ENCODE assay signal across 10 cellular contexts in the genomic region with DNA sequence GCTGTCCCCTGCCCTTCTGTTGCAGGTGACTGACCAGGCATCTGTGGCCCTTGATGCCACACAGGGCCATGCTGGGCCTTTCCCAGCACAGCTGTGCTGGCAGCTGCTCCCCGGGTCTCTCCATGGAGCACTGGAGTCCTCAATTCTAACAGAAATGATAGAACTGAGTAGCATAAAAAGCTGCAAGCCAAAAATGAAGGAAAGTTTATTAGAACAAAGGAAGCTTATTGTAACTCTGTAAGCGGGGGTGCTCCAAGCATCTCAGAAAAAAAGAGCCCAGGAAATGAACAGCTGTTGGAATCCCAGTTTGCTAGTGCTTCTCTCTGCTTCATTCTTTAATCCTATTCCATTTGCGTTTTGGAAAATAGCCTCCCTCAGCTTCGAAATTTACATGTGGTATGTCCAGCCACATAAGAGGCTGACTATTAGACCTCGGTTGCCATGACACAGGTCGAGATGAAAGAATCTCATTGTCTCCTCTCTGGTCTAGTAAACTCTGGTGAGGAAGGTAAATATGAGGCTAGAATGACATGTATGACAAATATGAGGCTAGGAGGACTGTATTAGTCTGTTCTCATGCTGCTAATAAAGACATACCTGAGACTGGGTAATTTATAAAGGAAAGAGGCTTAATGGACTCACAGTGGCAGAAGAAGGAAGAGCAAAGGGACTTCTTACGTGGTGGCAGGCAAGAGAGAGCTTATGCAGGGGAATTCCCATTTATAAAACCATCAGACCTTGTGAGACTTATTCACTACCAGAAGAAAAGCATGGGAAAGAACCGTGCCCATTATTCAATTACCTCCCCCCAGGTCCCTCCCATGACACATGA. TPM values are rescaled to one million over a fixed set of nuclear protein-coding genes. Genes with fewer than 3 reads are reported as not detected.
DNase-seq lines count a peak whose midpoint lies in the region; ATAC-seq and TF ChIP-seq lines count a peak whose summit lies in the region.
"Had no signal": no experiment of that assay in that cellular context is flagged by ENCODE, and none has a peak within 500 bp of the region (broad histone marks: within the 10 kb centered on the region; RNA-seq: fewer than 3 reads in every experiment).

No MANE protein-coding gene starts in this region.

- POLR2A ChIA-PET in naive thymus-derived CD4-positive, alpha-beta T cell (lab: Charles Lee): no interaction called here

- TF ChIP-seq CTCF in glutamatergic neuron (IDR thresholded peaks at IDR 0.05; ENCODE audit: partially characterized antibody, unreplicated experiment): no peak
- TF ChIP-seq CTCF in stomach (IDR thresholded peaks at IDR 0.05): no peak
- no peak for TF ChIP-seq CTCF in left lung (IDR thresholded peaks at IDR 0.05)
- no peak for TF ChIP-seq CTCF in osteoblast (IDR thresholded peaks at IDR 0.05; ENCODE audit: extremely low read depth, low read depth, low read length)

- peak; percentile 40 for ATAC-seq in GM19025 (IDR thresholded peaks at IDR 0.05; ENCODE audit: low read depth, unreplicated experiment)
- ATAC-seq in left lung: no peak
- ATAC-seq in naive thymus-derived CD4-positive, alpha-beta T cell: no peak

- H3K9me3 ChIP-seq in stomach (peaks cover 0 to 6% (median 0%) of the 10 kb centered on the region in 4 donors), left lung (no peaks in the 10 kb centered on the region), osteoblast (ENCODE audit: low read depth, low read length) (no peaks in the 10 kb centered on the region)
- H3K9me3 ChIP-seq in naive thymus-derived CD4-positive, alpha-beta T cell (ENCODE audit: control insufficient read depth in 2 of 3, low read length in 3 of 3): no peaks in the 10 kb centered on the region

- H4K20me1 ChIP-seq in osteoblast (ENCODE audit: insufficient read depth, low read length): peaks cover 12% of the 10 kb centered on the region

- intact Hi-C loops in stomach (cut with DNase I; ENCODE audit: low total_unique reads): no loop called here
- intact Hi-C loops in left lung (cut with DNase I): no loop called here
- intact Hi-C loops in naive thymus-derived CD4-positive, alpha-beta T cell (cut with micrococcal nuclease): no loop called here

- no peaks in the 10 kb centered on the region for H3K36me3 Mint-ChIP-seq in glutamatergic neuron (ENCODE audit: unreplicated experiment)
- no peaks in the 10 kb centered on the region for H3K36me3 Mint-ChIP-seq in naive thymus-derived CD4-positive, alpha-beta T cell

- WGBS in stomach, 5 donors: 54 to 73% (median 65%) methylated on average over 8 of the region's 8 CpGs

- CTCF ChIA-PET in naive thymus-derived CD4-positive, alpha-beta T cell (lab: Charles Lee): interaction anchor here (0.5 kb wide), 1 partner anchor 1514 kb away, joined by 7 read pairs; no protein-coding TSS in a partner anchor

- H3K36me3 ChIP-seq in stomach: no peaks in the 10 kb centered on the region
- H3K36me3 ChIP-seq in left lung: no peaks in the 10 kb centered on the region
- H3K36me3 ChIP-seq in naive thymus-derived CD4-positive, alpha-beta T cell (ENCODE audit: control insufficient read depth in 2 of 3, insufficient read depth in 3 of 3, low read length in 3 of 3): no peaks in the 10 kb centered on the region
- no peaks in the 10 kb centered on the region for H3K36me3 ChIP-seq in osteoblast (ENCODE audit: insufficient read depth, low read length)

- H3K79me2 ChIP-seq in osteoblast (ENCODE audit: insufficient read depth, low read length): peaks cover 22% of the 10 kb centered on the region

- H3K27ac Mint-ChIP-seq in glutamatergic neuron (ENCODE audit: unreplicated experiment): peak overlapping the region; percentile 100
- no peak overlapping the region for H3K27ac Mint-ChIP-seq in naive thymus-derived CD4-positive, alpha-beta T cell
- H3K27ac Mint-ChIP-seq: activated CD4-positive, alpha-beta T cell treated with anti-CD3 and anti-CD28 coated beads, Interleukin-2, amount 10 ng/mL, durations not matched to agents 24 days and 14 days had no signal

- H3K27ac ChIP-seq in stomach (peak overlapping the region in 3 of 5 donors; percentile 36 to 57 (median 52)), left lung (peak overlapping the region in 1 of 2 donors; percentile 15), osteoblast (ENCODE audit: low read depth, low read length) (no peak overlapping the region)
- H3K27ac ChIP-seq in naive thymus-derived CD4-positive, alpha-beta T cell (ENCODE audit: low read depth, low read length): no peak overlapping the region

- no peak for TF ChIP-seq POLR2A in stomach (IDR thresholded peaks at IDR 0.05)

- H3K4me3 Mint-ChIP-seq in glutamatergic neuron (ENCODE audit: unreplicated experiment): peak overlapping the region; percentile 53
- no peak overlapping the region for H3K4me3 Mint-ChIP-seq in naive thymus-derived CD4-positive, alpha-beta T cell
- H3K4me3 Mint-ChIP-seq: activated CD4-positive, alpha-beta T cell treated with anti-CD3 and anti-CD28 coated beads, Interleukin-2, amount 10 ng/mL, durations not matched to agents 24 days and 14 days had no signal

- H3K4me3 ChIP-seq in stomach (no peak overlapping the region), left lung (no peak overlapping the region), osteoblast (ENCODE audit: insufficient read depth, low read length) (no peak overlapping the region)
- H3K4me3 ChIP-seq in naive thymus-derived CD4-positive, alpha-beta T cell (ENCODE audit: low read length): no peak overlapping the region

- H3K27me3 Mint-ChIP-seq in glutamatergic neuron (ENCODE audit: unreplicated experiment): peaks cover 6% of the 10 kb centered on the region
- H3K27me3 Mint-ChIP-seq in naive thymus-derived CD4-positive, alpha-beta T cell: peaks cover 0 to 5% (median 0%) of the 10 kb centered on the region in 5 donors
- H3K27me3 Mint-ChIP-seq: activated CD4-positive, alpha-beta T cell treated with anti-CD3 and anti-CD28 coated beads, Interleukin-2, amount 10 ng/mL, durations not matched to agents 24 days and 14 days had no signal

- no peaks in the 10 kb centered on the region for H3K27me3 ChIP-seq in stomach
- H3K27me3 ChIP-seq in left lung: no peaks in the 10 kb centered on the region
- no peaks in the 10 kb centered on the region for H3K27me3 ChIP-seq in naive thymus-derived CD4-positive, alpha-beta T cell (ENCODE audit: control insufficient read depth in 2 of 2, insufficient read depth in 2 of 2, low read length in 2 of 2)
- no peaks in the 10 kb centered on the region for H3K27me3 ChIP-seq in osteoblast (ENCODE audit: insufficient read depth, low read length)

- no peak for TF ChIP-seq EP300 in stomach (IDR thresholded peaks at IDR 0.05)

- peak; percentile 25 for DNase-seq in HT1080 (ENCODE audit: low read depth)
- DNase-seq in glutamatergic neuron: peak; percentile 28
- DNase-seq in stomach: no peak
- DNase-seq in left lung: no peak
- DNase-seq in T-helper 9 cell: no peak
- no peak for DNase-seq in naive thymus-derived CD4-positive, alpha-beta T cell
- no peak for DNase-seq in osteoblast (ENCODE audit: insufficient read length, low spot score, missing footprints)
- DNase-seq: activated CD4-positive, alpha-beta T cell treated with anti-CD3 and anti-CD28 coated beads, Interleukin-2, amount 10 ng/mL, durations not matched to agents 24 days and 14 days; NCI-H1417 treated with DMSO at 0.1 percent for 48 hours had no signal

- H3K4me1 Mint-ChIP-seq in glutamatergic neuron (ENCODE audit: low read depth, unreplicated experiment): peaks cover 33% of the 10 kb centered on the region
- H3K4me1 Mint-ChIP-seq in naive thymus-derived CD4-positive, alpha-beta T cell: no peaks in the 10 kb centered on the region
- H3K4me1 Mint-ChIP-seq: activated CD4-positive, alpha-beta T cell treated with anti-CD3 and anti-CD28 coated beads, Interleukin-2, amount 10 ng/mL, durations not matched to agents 24 days and 14 days had no signal

- peaks cover 7% of the 10 kb centered on the region for H3K9me3 Mint-ChIP-seq in glutamatergic neuron (ENCODE audit: unreplicated experiment)
- peaks cover 0 to 5% (median 0%) of the 10 kb centered on the region in 11 donors for H3K9me3 Mint-ChIP-seq in naive thymus-derived CD4-positive, alpha-beta T cell
- H3K9me3 Mint-ChIP-seq: activated CD4-positive, alpha-beta T cell treated with anti-CD3 and anti-CD28 coated beads, Interleukin-2, amount 10 ng/mL, durations not matched to agents 24 days and 14 days had no signal

- no peak overlapping the region for H3K4me2 ChIP-seq in osteoblast (ENCODE audit: insufficient read depth, low read length)

- no peak overlapping the region for H2AFZ ChIP-seq in osteoblast (ENCODE audit: low read length)

- H3K4me1 ChIP-seq in stomach (peaks cover 0 to 19% (median 6%) of the 10 kb centered on the region in 4 donors), left lung (peaks cover 0 to 5% of the 10 kb centered on the region in 2 donors), osteoblast (ENCODE audit: insufficient read depth, low read length) (peaks cover 21% of the 10 kb centered on the region)
- no peaks in the 10 kb centered on the region for H3K4me1 ChIP-seq in naive thymus-derived CD4-positive, alpha-beta T cell (ENCODE audit: control insufficient read depth in 2 of 2, insufficient read depth in 2 of 2, low read length in 2 of 2)

RNA-seq across cellular contexts. Expression of gene EPDR1, which starts 23.7 kb away (rescaled TPM):
- 44.0 and 48.6 TPM in 2 replicates for total RNA-seq in HT1080 (2014; rRNA removed; shearing (Covaris generic))
- 29.8 and 32.9 TPM in 2 replicates for polyA plus RNA-seq in HT1080 (2015; cell fraction: cytosol; rRNA removed)
- 22.3 and 24.6 TPM in 2 replicates for polyA plus RNA-seq in HT1080 (2015; cell fraction: nucleus; rRNA removed)
- total RNA-seq in glutamatergic neuron (ENCODE audit: unreplicated experiment): 10.3 TPM
- 10 to 100 TPM in 1 of 5 donors, 1 to 10 TPM in 3, not detected in 1; 1.2 to 11.7 (median 6.1) TPM for total RNA-seq in stomach
- 1 to 10 TPM; 1.4 to 2.6 (median 1.5) TPM for polyA plus RNA-seq in stomach
- 10 to 100 TPM; 71.8 to 84.8 TPM for total RNA-seq in left lung
- total RNA-seq in naive thymus-derived CD4-positive, alpha-beta T cell: 1 to 10 TPM in 1 of 5 experiments, under 1 TPM in 3, not detected in 1; 0.43 to 1.4 (median 0.72) TPM
- polyA plus RNA-seq in naive thymus-derived CD4-positive, alpha-beta T cell: 1 to 10 TPM; 1.3 to 3.3 TPM
- total RNA-seq in osteoblast: 99.3 and 123 TPM in 2 replicates

RNA-seq across cellular contexts. Expression of gene SFRP4, which starts 27.5 kb away (rescaled TPM):
- 0.03 TPM in 1 of 2 replicates, not detected in the other for total RNA-seq in HT1080 (2014; rRNA removed; shearing (Covaris generic))
- 0.14 TPM in 2 replicates for polyA plus RNA-seq in HT1080 (2015; cell fraction: cytosol; rRNA removed)
- polyA plus RNA-seq in HT1080 (2015; cell fraction: nucleus; rRNA removed): 0.07 TPM in 1 of 2 replicates, not detected in the other
- total RNA-seq in glutamatergic neuron (ENCODE audit: unreplicated experiment) (2.2 TPM), stomach (1 to 10 TPM in 1 of 5 donors, under 1 TPM in 1, not detected in 3; 0.29 to 7.9 TPM), left lung (10 to 100 TPM in 1 of 2 donors, 1 to 10 TPM in 1; 7.1 to 37.3 TPM), osteoblast (151 and 205 TPM in 2 replicates)
- 1 to 10 TPM in 1 of 3 donors, under 1 TPM in 2; 0.37 to 1.1 (median 0.45) TPM for polyA plus RNA-seq in stomach
- not detected for total RNA-seq in naive thymus-derived CD4-positive, alpha-beta T cell
- polyA plus RNA-seq in naive thymus-derived CD4-positive, alpha-beta T cell: not detected
- total RNA-seq: activated CD4-positive, alpha-beta T cell treated with anti-CD3 and anti-CD28 coated beads, Interleukin-2, amount 10 ng/mL, durations not matched to agents 24 days and 14 days had no signal

Comparison
In these comparisons a context has a peak if more than half of its experiments do, and no peak if none do; other contexts are left out.
1. DNase-seq: peak in HT1080 (single experiment) and glutamatergic neuron (single experiment); none in stomach (single experiment), left lung (0 of 2), T-helper 9 cell (single experiment), naive thymus-derived CD4-positive, alpha-beta T cell (0 of 9) and osteoblast (single experiment).
2. H3K27ac ChIP-seq: peak in stomach (3 of 5); none in naive thymus-derived CD4-positive, alpha-beta T cell (single experiment) and osteoblast (single experiment).